In genomic region chr1:115159958-115160357, GRCh38 we compare ENCODE assay signal across 8 cellular contexts.
"Had no signal": no experiment of that assay in that cellular context is flagged by ENCODE, and none has a peak within 500 bp of the region (broad histone marks: within the 10 kb centered on the region; RNA-seq: fewer than 3 reads in every experiment).

No MANE protein-coding gene starts in this region.

- DNase-seq: H9, IMR-90, KBM-7 had no signal

- H2AFZ ChIP-seq: GM23338 had no signal

- ATAC-seq: GM23338, HCT116 had no signal

- H3K27ac ChIP-seq: HL-60 had no signal

- H3K4me2 ChIP-seq: GM23338 had no signal

- FAIRE-seq: H1, H54 had no signal

- H3K4me3 ChIP-seq: GM23338 had no signal
